Comparison of ENCODE assay signal across 1 cellular context in the genomic region with DNA sequence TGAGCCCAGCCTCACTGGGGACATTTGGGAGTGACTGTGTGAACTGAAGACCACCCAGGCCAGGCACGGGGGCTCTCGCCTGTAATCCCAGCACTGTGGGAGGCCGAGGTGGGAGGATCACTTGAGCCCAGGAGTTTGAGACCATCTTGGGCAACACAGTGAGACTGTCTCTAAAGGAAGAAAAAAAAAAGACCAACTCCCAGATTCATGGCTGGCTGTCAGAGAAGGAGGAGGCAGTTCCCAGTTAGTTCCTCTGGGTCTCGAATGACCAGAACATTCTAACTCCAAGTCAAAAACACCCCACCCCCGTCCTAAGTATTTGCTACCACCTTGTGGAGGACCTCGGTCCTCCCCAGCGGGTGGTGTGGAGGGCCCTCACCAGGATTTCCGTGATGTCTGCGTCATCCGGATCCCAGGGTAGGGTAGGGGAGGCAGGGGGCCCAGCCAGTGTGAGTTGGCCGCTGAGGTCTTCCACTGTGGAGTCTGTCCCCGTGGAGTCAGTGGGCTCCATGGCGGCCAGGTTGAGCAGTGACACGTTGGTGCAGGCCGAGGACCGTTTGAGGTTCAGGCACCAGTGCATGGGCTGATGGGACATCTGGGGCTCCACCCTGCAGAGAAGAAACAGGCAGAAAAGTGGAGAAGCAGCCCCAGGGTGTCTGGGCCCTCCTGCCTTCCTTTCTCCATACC.
TF ChIP-seq lines count a peak whose summit lies in the region.

No MANE protein-coding gene starts in this region.

TF ChIP-seq in GM12878, 131 proteins besides CTCF, POLR2A, EP300 and RAD21:
- no peak for TF ChIP-seq IKZF2 (IDR thresholded peaks at IDR 0.05)
- peak; percentile 8; the same call in 1 of the 2 replicates for TF ChIP-seq SMC3 (IDR thresholded peaks at IDR 0.05; ENCODE audit: borderline replicate concordance, low read length)
